8 cellular contexts compared by ENCODE assay signal in genomic region chr14:50819307-50819706, GRCh38. TPM values are rescaled to one million over a fixed set of nuclear protein-coding genes. Genes with fewer than 3 reads are reported as not detected.
"Had no signal": no experiment of that assay in that cellular context is flagged by ENCODE, and none has a peak within 500 bp of the region (broad histone marks: within the 10 kb centered on the region; RNA-seq: fewer than 3 reads in every experiment).

No MANE protein-coding gene starts in this region.

RNA-seq across cellular contexts. Expression of gene ABHD12B, which starts 52.5 kb away (rescaled TPM):
- total RNA-seq: ascending aorta; frontal cortex; kidney; left lobe of liver; right lobe of liver; T-helper 1 cell treated with Interleukin-12 subunit alpha and Interleukin-12 subunit beta and Interleukin-4 antibody, amounts not matched to agents 30 ng/mL and 1 ng/mL, for 36 hours; tibial nerve had no signal
- polyA plus RNA-seq: pancreas had no signal
